In the genomic region with DNA sequence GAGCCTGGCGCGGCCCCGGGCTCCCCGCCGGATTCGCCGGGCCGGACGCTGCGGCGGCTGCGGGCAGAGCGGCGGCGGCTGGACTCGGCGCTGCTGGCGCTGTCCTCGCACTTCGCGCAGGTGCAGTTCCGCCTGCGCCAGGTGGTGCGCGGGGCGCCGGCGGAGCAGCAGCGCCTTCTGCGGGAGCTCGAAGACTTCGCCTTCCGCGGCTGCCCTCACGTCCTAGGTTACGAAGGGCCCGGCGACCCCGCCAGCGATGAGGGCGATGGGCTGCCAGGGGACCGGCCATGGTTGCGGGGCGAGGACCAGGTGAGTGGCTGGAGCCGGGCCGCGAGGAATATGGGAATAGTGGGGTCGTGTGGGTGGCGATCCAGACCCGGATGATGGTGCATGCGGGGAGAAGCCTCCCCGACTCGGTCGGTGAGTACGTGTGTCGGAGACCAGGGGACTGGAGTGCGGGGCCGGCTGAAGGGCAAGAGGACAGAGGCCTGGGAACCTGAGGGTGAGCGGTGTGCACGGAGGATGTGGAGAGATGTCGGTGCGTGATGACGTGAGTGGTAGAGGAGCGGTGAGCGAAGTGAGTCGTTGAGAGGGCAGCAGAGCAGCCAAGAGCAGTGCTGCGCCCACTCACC, we compare ENCODE assay signal across 8 cellular contexts. TPM values are rescaled to one million over a fixed set of nuclear protein-coding genes. Genes with fewer than 3 reads are reported as not detected.
DNase-seq lines count a peak whose midpoint lies in the region; ATAC-seq and TF ChIP-seq lines count a peak whose summit lies in the region.

No MANE protein-coding gene starts in this region.

- peaks cover 16% of the 10 kb centered on the region for H3K36me3 Mint-ChIP-seq in T-helper 1 cell treated with Interleukin-12 subunit alpha and Interleukin-12 subunit beta and Interleukin-4 antibody, amounts not matched to agents 30 μg/mL and 1 μg/mL, for 36 hours (ENCODE audit: low read depth)

- peak overlapping the region; percentile 59 to 81 for H3K4me3 ChIP-seq in DND-41 (ENCODE audit: low read depth in 1 of 2, low read length in 2 of 2)
- peak overlapping the region; percentile 92 for H3K4me3 ChIP-seq in GM23248
- H3K4me3 ChIP-seq in hepatocyte: peak overlapping the region; percentile 84
- H3K4me3 ChIP-seq in sigmoid colon: peak overlapping the region; percentile 73 to 96 (median 86)

- H3K4me2 ChIP-seq in DND-41 (ENCODE audit: insufficient read depth, low read length): peak overlapping the region; percentile 99
- H3K4me2 ChIP-seq in GM23248 (ENCODE audit: unreplicated experiment): peak overlapping the region; percentile 77
- H3K4me2 ChIP-seq in hepatocyte: peak overlapping the region; percentile 91

- H3K9me3 ChIP-seq in DND-41 (ENCODE audit: insufficient read depth, low read length, severe bottlenecking): peaks cover 10% of the 10 kb centered on the region
- H3K9me3 ChIP-seq in GM23248 (ENCODE audit: low read depth): no peaks in the 10 kb centered on the region
- no peaks in the 10 kb centered on the region for H3K9me3 ChIP-seq in hepatocyte (ENCODE audit: low read depth)
- no peaks in the 10 kb centered on the region for H3K9me3 ChIP-seq in sigmoid colon

- intact Hi-C loops in sigmoid colon (cut with DNase I): loop anchor here (2.0 kb wide), 1 partner anchor 18 kb away; a partner anchor contains a TSS

- no peaks in the 10 kb centered on the region for H3K9me2 ChIP-seq in GM23248 (ENCODE audit: insufficient read depth)
- no peaks in the 10 kb centered on the region for H3K9me2 ChIP-seq in hepatocyte (replicated peaks; ENCODE audit: insufficient read depth)

- H3K27me3 ChIP-seq in DND-41 (ENCODE audit: insufficient read depth, low read length, poor library complexity): no peaks in the 10 kb centered on the region
- no peaks in the 10 kb centered on the region for H3K27me3 ChIP-seq in GM23248 (replicated peaks; ENCODE audit: insufficient read depth)
- H3K27me3 ChIP-seq in hepatocyte: no peaks in the 10 kb centered on the region
- no peaks in the 10 kb centered on the region for H3K27me3 ChIP-seq in sigmoid colon

- no peaks in the 10 kb centered on the region for H3K9me3 Mint-ChIP-seq in T-helper 1 cell treated with Interleukin-12 subunit alpha and Interleukin-12 subunit beta and Interleukin-4 antibody, amounts not matched to agents 30 μg/mL and 1 μg/mL, for 36 hours

- H4K20me1 ChIP-seq in DND-41 (ENCODE audit: insufficient read depth, low read length) (peaks cover 6% of the 10 kb centered on the region), GM23248 (ENCODE audit: insufficient read depth) (no peaks in the 10 kb centered on the region), hepatocyte (ENCODE audit: insufficient read depth, poor library complexity, severe bottlenecking) (peaks cover 5% of the 10 kb centered on the region)

- H3K27ac Mint-ChIP-seq in T-helper 1 cell treated with Interleukin-12 subunit alpha and Interleukin-12 subunit beta and Interleukin-4 antibody, amounts not matched to agents 30 μg/mL and 1 μg/mL, for 36 hours: peak overlapping the region; percentile 88

- peak; percentile 71 for ATAC-seq in DND-41 (ENCODE audit: insufficient read depth, low read depth)

- TF ChIP-seq CTCF in DND-41 (IDR thresholded peaks at IDR 0.05; ENCODE audit: borderline replicate concordance, extremely low read depth, low read length, poor library complexity, severe bottlenecking) (peak; percentile 54), hepatocyte (IDR thresholded peaks at IDR 0.05; ENCODE audit: poor library complexity) (peak; percentile 18), sigmoid colon (IDR thresholded peaks at IDR 0.05) (no peak)

- peak overlapping the region; percentile 89 for H2AFZ ChIP-seq in DND-41 (ENCODE audit: low read depth, low read length)
- peak overlapping the region; percentile 82 for H2AFZ ChIP-seq in GM23248
- peak overlapping the region; percentile 88 for H2AFZ ChIP-seq in hepatocyte

- no peak for TF ChIP-seq EP300 in sigmoid colon (IDR thresholded peaks at IDR 0.05)

- no peaks in the 10 kb centered on the region for H3F3A ChIP-seq in GM23248 (ENCODE audit: insufficient read depth)

- H3K27ac ChIP-seq in DND-41 (ENCODE audit: low read length) (peak overlapping the region; percentile 63), GM23248 (peak overlapping the region; percentile 26), hepatocyte (peak overlapping the region; percentile 96), sigmoid colon (peak overlapping the region; percentile 84 to 88 (median 86))

- in situ Hi-C loops in GM23248 (cut with MboI): no loop called here

- peaks cover 24% of the 10 kb centered on the region for H3K4me1 ChIP-seq in DND-41 (ENCODE audit: insufficient read depth, low read length)
- H3K4me1 ChIP-seq in GM23248 (ENCODE audit: insufficient read depth): peaks cover 13% of the 10 kb centered on the region
- H3K4me1 ChIP-seq in hepatocyte (ENCODE audit: insufficient read depth): peaks cover 6% of the 10 kb centered on the region
- H3K4me1 ChIP-seq in sigmoid colon: peaks cover 0 to 32% (median 22%) of the 10 kb centered on the region in 4 donors

- TF ChIP-seq POLR2A in sigmoid colon (IDR thresholded peaks at IDR 0.05): no peak

- peaks cover 25% of the 10 kb centered on the region for H3K4me1 Mint-ChIP-seq in T-helper 1 cell treated with Interleukin-12 subunit alpha and Interleukin-12 subunit beta and Interleukin-4 antibody, amounts not matched to agents 30 μg/mL and 1 μg/mL, for 36 hours (ENCODE audit: low read depth)

- H3K4me3 Mint-ChIP-seq in T-helper 1 cell treated with Interleukin-12 subunit alpha and Interleukin-12 subunit beta and Interleukin-4 antibody, amounts not matched to agents 30 μg/mL and 1 μg/mL, for 36 hours: peak overlapping the region; percentile 94

- peaks cover 32% of the 10 kb centered on the region for H3K36me3 ChIP-seq in DND-41 (ENCODE audit: insufficient read depth, low read length)
- no peaks in the 10 kb centered on the region for H3K36me3 ChIP-seq in GM23248 (ENCODE audit: low read depth)
- no peaks in the 10 kb centered on the region for H3K36me3 ChIP-seq in hepatocyte (replicated peaks; ENCODE audit: insufficient read depth, low read depth)
- H3K36me3 ChIP-seq in sigmoid colon: peaks cover 0 to 11% (median 0%) of the 10 kb centered on the region in 4 donors

- H3K79me2 ChIP-seq in DND-41 (ENCODE audit: insufficient read depth, low read length) (peaks cover 39% of the 10 kb centered on the region), GM23248 (ENCODE audit: insufficient read depth) (peaks cover 61% of the 10 kb centered on the region), hepatocyte (peaks cover 46% of the 10 kb centered on the region)

- no peaks in the 10 kb centered on the region for H3K27me3 Mint-ChIP-seq in T-helper 1 cell treated with Interleukin-12 subunit alpha and Interleukin-12 subunit beta and Interleukin-4 antibody, amounts not matched to agents 30 μg/mL and 1 μg/mL, for 36 hours (ENCODE audit: low read depth)

- H3K9ac ChIP-seq in DND-41 (ENCODE audit: low read depth, low read length) (peak overlapping the region; percentile 78), GM23248 (peak overlapping the region; percentile 82)

- DNase-seq in DND-41: peak; percentile 54
- DNase-seq in GM23248: peak; percentile 87
- DNase-seq in M059J (ENCODE audit: low read depth): peak; percentile 67
- peak; percentile 25 for DNase-seq in amniotic stem cell (lab: John Stamatoyannopoulos, UW)
- DNase-seq in hepatocyte (ENCODE audit: low spot score): peak; percentile 82
- peak; percentile 75 for DNase-seq in sigmoid colon
- no peak for DNase-seq in GOT3 (lab: John Stamatoyannopoulos, UW)

- 1% methylated on average over 61 to 64 of the region's 67 CpGs for WGBS in GM23248 (ENCODE audit: low coverage in 1 of 2, low lambda C conversion rate in 2 of 2, missing lambda C conversion rate in 2 of 2), 2 experiments
- 2% methylated on average over 66 of the region's 67 CpGs for WGBS in hepatocyte (ENCODE audit: low lambda C conversion rate, missing lambda C conversion rate)
- WGBS in sigmoid colon, 2 donors: 0 to 1% methylated on average over 67 of the region's 67 CpGs

RNA-seq across cellular contexts. Expression of a gene that starts 0.5 kb away (rescaled TPM):
- total RNA-seq in GM23248 (2014; rRNA removed; shearing (Covaris generic)): 6.4 and 8.0 TPM in 2 replicates
- polyA plus RNA-seq in GM23248 (2016; fragmentation: Nextera tagmentation; extraction: Ambion mirVana): 7.6 and 9.3 TPM in 2 replicates
- total RNA-seq in M059J (2014; rRNA removed; shearing (Covaris generic)): 5.7 and 11.4 TPM in 2 replicates
- 8.0 and 11.4 TPM in 2 replicates for total RNA-seq in hepatocyte
- 19.6 and 20.3 TPM in 2 replicates for polyA plus RNA-seq in hepatocyte
- total RNA-seq in sigmoid colon: 10 to 100 TPM in 3 of 4 donors, 1 to 10 TPM in 1; 10.0 to 13.8 (median 12.1) TPM
- polyA plus RNA-seq in sigmoid colon: 10 to 100 TPM in 2 of 3 donors, 1 to 10 TPM in 1; 8.4 to 14.7 (median 10.2) TPM

RNA-seq across cellular contexts. Expression of a gene that starts 1.0 kb away (rescaled TPM):
- total RNA-seq in GM23248 (2014; rRNA removed; shearing (Covaris generic)): not detected in 2 replicates
- 0.62 and 0.90 TPM in 2 replicates for polyA plus RNA-seq in GM23248 (2016; fragmentation: Nextera tagmentation; extraction: Ambion mirVana)
- 0.67 and 0.71 TPM in 2 replicates for total RNA-seq in M059J (2014; rRNA removed; shearing (Covaris generic))
- 0.64 and 2.4 TPM in 2 replicates for total RNA-seq in hepatocyte
- 0.40 and 0.73 TPM in 2 replicates for polyA plus RNA-seq in hepatocyte
- total RNA-seq in sigmoid colon: 10 to 100 TPM in 1 of 4 donors, 1 to 10 TPM in 3; 6.8 to 13.6 (median 9.5) TPM
- 1 to 10 TPM; 2.1 to 4.8 (median 2.4) TPM for polyA plus RNA-seq in sigmoid colon

RNA-seq across cellular contexts. Expression of a gene that starts 16.6 kb away (rescaled TPM):
- 18.1 and 24.9 TPM in 2 replicates for total RNA-seq in GM23248 (2014; rRNA removed; shearing (Covaris generic))
- polyA plus RNA-seq in GM23248 (2016; fragmentation: Nextera tagmentation; extraction: Ambion mirVana) (37.5 and 46.1 TPM in 2 replicates), hepatocyte (41.0 and 50.5 TPM in 2 replicates), sigmoid colon (10 to 100 TPM; 14.6 to 41.5 (median 21.6) TPM)
- total RNA-seq in M059J (2014; rRNA removed; shearing (Covaris generic)): 13.6 and 17.1 TPM in 2 replicates
- total RNA-seq in hepatocyte (16.9 and 25.8 TPM in 2 replicates), sigmoid colon (10 to 100 TPM; 18.5 to 41.3 (median 25.7) TPM)

RNA-seq across cellular contexts. Expression of a gene that starts 17.3 kb away (rescaled TPM):
- total RNA-seq in GM23248 (2014; rRNA removed; shearing (Covaris generic)): 928 and 1,286 TPM in 2 replicates
- polyA plus RNA-seq in GM23248 (2016; fragmentation: Nextera tagmentation; extraction: Ambion mirVana): 1,038 and 1,095 TPM in 2 replicates
- 982 and 1,027 TPM in 2 replicates for total RNA-seq in M059J (2014; rRNA removed; shearing (Covaris generic))
- total RNA-seq in hepatocyte: 1,020 and 1,179 TPM in 2 replicates
- polyA plus RNA-seq in hepatocyte: 580 and 602 TPM in 2 replicates
- total RNA-seq in sigmoid colon: 1,000 to 10,000 TPM; 1,576 to 2,828 (median 2,217) TPM
- polyA plus RNA-seq in sigmoid colon: 1,000 to 10,000 TPM; 3,316 to 4,569 (median 3,351) TPM

RNA-seq across cellular contexts. Expression of a gene that starts 25.7 kb away (rescaled TPM):
- 21.8 and 27.7 TPM in 2 replicates for total RNA-seq in GM23248 (2014; rRNA removed; shearing (Covaris generic))
- polyA plus RNA-seq in GM23248 (2016; fragmentation: Nextera tagmentation; extraction: Ambion mirVana) (23.3 and 27.6 TPM in 2 replicates), hepatocyte (27.5 and 37.8 TPM in 2 replicates), sigmoid colon (10 to 100 TPM; 48.6 to 77.9 (median 65.1) TPM)
- 206 and 256 TPM in 2 replicates for total RNA-seq in M059J (2014; rRNA removed; shearing (Covaris generic))
- total RNA-seq in hepatocyte (14.4 and 18.4 TPM in 2 replicates), sigmoid colon (10 to 100 TPM; 22.4 to 60.2 (median 45.1) TPM)

Comparison
In these comparisons a context has a peak if more than half of its experiments do, and no peak if none do; other contexts are left out.
1. H3K27ac ChIP-seq: peak in every context shown above with its lines; median percentile 96 in hepatocyte; 86 in sigmoid colon; 63 in DND-41; 26 in GM23248.
2. CTCF ChIP-seq: peak in DND-41 (single experiment) and hepatocyte (single experiment); none in sigmoid colon (0 of 4).
3. Peak in every context shown above with its lines, with median percentiles within 50 percentile points of each other: H2AFZ ChIP-seq, H3K4me2 ChIP-seq and H3K4me3 ChIP-seq.